In genomic region chr11:121067912-121068652, GRCh38 we compare ENCODE assay signal across 2 cellular contexts.
TF ChIP-seq lines count a peak whose summit lies in the region.

No MANE protein-coding gene starts in this region.

TF ChIP-seq in GM23338, 12 proteins besides CTCF, POLR2A, EP300 and RAD21:
- no peak for TF ChIP-seq CREB1 (CRISPR knock-in tag; IDR thresholded peaks at IDR 0.05; ENCODE audit: low read depth)
- no peak for TF ChIP-seq ZNF462 (CRISPR knock-in tag; IDR thresholded peaks at IDR 0.05)
- no peak for TF ChIP-seq ETS1 (IDR thresholded peaks at IDR 0.05)
- no peak for TF ChIP-seq POLR2AphosphoS5 (IDR thresholded peaks at IDR 0.05; ENCODE audit: low read depth)
- no peak for TF ChIP-seq EZH2phosphoT487 (IDR thresholded peaks at IDR 0.05; ENCODE audit: unreplicated experiment)

TF ChIP-seq in GM12878, 131 proteins besides CTCF, POLR2A, EP300 and RAD21:
- no peak for TF ChIP-seq BACH1 (IDR thresholded peaks at IDR 0.05; ENCODE audit: borderline replicate concordance)
- no peak for TF ChIP-seq RFX5 (IDR thresholded peaks at IDR 0.05; ENCODE audit: low read depth, low read length)
- no peak for TF ChIP-seq FOXK2 (IDR thresholded peaks at IDR 0.05)
- no peak for TF ChIP-seq TAF1 (IDR thresholded peaks at IDR 0.05; ENCODE audit: borderline replicate concordance, low read depth, low read length)
- TF ChIP-seq EED (IDR thresholded peaks at IDR 0.05; ENCODE audit: low read depth) = 0 out of 2 replicates have a peak, but pooled peaks have one; percentile 16
- TF ChIP-seq MEF2A (IDR thresholded peaks at IDR 0.05; ENCODE audit: insufficient read depth, low read depth, low read length) = 0 out of 2 replicates have a peak, but pooled peaks have one; percentile 39
- TF ChIP-seq RUNX3 (IDR thresholded peaks at IDR 0.05; ENCODE audit: low read length) = 0 out of 2 replicates have a peak, but pooled peaks have one; percentile 10
- TF ChIP-seq FOXM1 (IDR thresholded peaks at IDR 0.05; ENCODE audit: low read depth, low read length) = peak; percentile 22; the same call in 1 of the 2 replicates
